Comparison of ENCODE assay signal across 8 cellular contexts in the genomic region with DNA sequence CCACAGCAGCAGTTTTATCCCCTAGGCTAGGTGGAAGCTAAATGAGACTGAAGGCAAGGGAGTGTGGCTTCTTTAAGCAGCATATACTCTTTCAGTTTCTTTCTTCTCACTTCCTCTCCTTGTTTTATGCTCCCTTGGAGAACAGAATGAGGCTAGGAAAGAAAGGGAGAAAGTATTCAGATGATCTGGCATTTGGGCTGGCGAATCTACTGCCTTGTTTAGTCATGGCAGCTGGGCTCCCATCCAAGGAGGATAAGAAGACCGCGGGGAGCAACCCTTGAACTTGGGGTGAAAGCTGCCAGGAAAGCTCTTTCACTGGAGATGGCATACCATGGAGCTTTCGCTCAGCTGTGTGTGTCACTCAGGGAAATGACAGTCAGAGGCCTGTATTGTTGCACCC.
DNase-seq lines count a peak whose midpoint lies in the region; ATAC-seq and TF ChIP-seq lines count a peak whose summit lies in the region.

No MANE protein-coding gene starts in this region.

- intact Hi-C loops in testis (cut with DNase I; ENCODE audit: low total_unique reads): no loop called here

- no peak for TF ChIP-seq CTCF in AG09309 (IDR thresholded peaks at IDR 0.05; ENCODE audit: control insufficient read depth, insufficient read depth, low read depth, low read length, missing control alignments)
- no peak for TF ChIP-seq CTCF in KMS-11 (conservative IDR thresholded peaks at IDR 0.05; ENCODE audit: low read depth, low read length)
- no peak for TF ChIP-seq CTCF in fibroblast of mammary gland (conservative IDR thresholded peaks at IDR 0.05; ENCODE audit: control insufficient read depth, insufficient read depth, low read depth, low read length)
- TF ChIP-seq CTCF in testis (IDR thresholded peaks at IDR 0.05): no peak

- H3K36me3 Mint-ChIP-seq in activated T-cell treated with anti-CD3 and anti-CD28 coated beads, Interleukin-2, amount 50 U/mL, for 72 hours (ENCODE audit: insufficient read depth in 2 of 2): no peaks in the 10 kb centered on the region

- no peak overlapping the region for H3K27ac ChIP-seq in KMS-11
- no peak overlapping the region for H3K27ac ChIP-seq in testis

- H3K4me3 ChIP-seq in AG09309 (ENCODE audit: control insufficient read depth, low read depth, low read length) (no peak overlapping the region), KMS-11 (IDR thresholded peaks at IDR 0.05; ENCODE audit: insufficient read depth, low read depth, low read length) (no peak overlapping the region), fibroblast of mammary gland (ENCODE audit: control insufficient read depth, low read depth, low read length) (no peak overlapping the region), testis (no peak overlapping the region)

- 69 to 75% methylated on average over 4 of the region's 4 CpGs for WGBS in testis, 2 donors

- peaks cover 15% of the 10 kb centered on the region for H3K27me3 Mint-ChIP-seq in activated T-cell treated with anti-CD3 and anti-CD28 coated beads, Interleukin-2, amount 50 U/mL, for 72 hours (ENCODE audit: low read depth)

- DNase-seq in AG09309 (ENCODE audit: low read depth): peak; percentile 10
- peak; percentile 30 for DNase-seq in fibroblast of mammary gland (ENCODE audit: low read depth)
- no peak for DNase-seq in stimulated activated naive CD8-positive, alpha-beta T cell treated with anti-CD3 and anti-CD28 coated beads, Interleukin-15, Interleukin-2, amounts not matched to agents 100 U/mL and 50 U/mL, for 24 hours
- DNase-seq in activated T-cell treated with anti-CD3 and anti-CD28 coated beads, Interleukin-2, amount 50 U/mL, for 72 hours: no peak
- no peak for DNase-seq in NCI-H69 (lab: John Stamatoyannopoulos, UW)
- no peak for DNase-seq in testis

- H3K9me3 Mint-ChIP-seq in activated T-cell treated with anti-CD3 and anti-CD28 coated beads, Interleukin-2, amount 50 U/mL, for 72 hours: no peaks in the 10 kb centered on the region

- H3K79me2 ChIP-seq in KMS-11 (ENCODE audit: insufficient read depth, low read depth): no peaks in the 10 kb centered on the region

- no peak for TF ChIP-seq POLR2A in testis (IDR thresholded peaks at IDR 0.05)

- H3K27me3 ChIP-seq in KMS-11 (ENCODE audit: insufficient read depth, low read depth) (no peaks in the 10 kb centered on the region), testis (no peaks in the 10 kb centered on the region)

- no peak overlapping the region for H3K4me3 Mint-ChIP-seq in activated T-cell treated with anti-CD3 and anti-CD28 coated beads, Interleukin-2, amount 50 U/mL, for 72 hours

- no peak overlapping the region for H3K9ac ChIP-seq in KMS-11

- no peaks in the 10 kb centered on the region for H3K9me3 ChIP-seq in testis

- peak overlapping the region; percentile 38 for H2AFZ ChIP-seq in KMS-11 (ENCODE audit: low read depth)

- H3K36me3 ChIP-seq in KMS-11 (ENCODE audit: insufficient read depth) (no peaks in the 10 kb centered on the region), testis (ENCODE audit: low read depth, missing control alignments) (no peaks in the 10 kb centered on the region)

- H3K27ac Mint-ChIP-seq in activated T-cell treated with anti-CD3 and anti-CD28 coated beads, Interleukin-2, amount 50 U/mL, for 72 hours: no peak overlapping the region

- peak overlapping the region; percentile 14; the same call in 1 of the 2 replicates for H3K4me2 ChIP-seq in KMS-11

- ATAC-seq in GM21390 (IDR thresholded peaks at IDR 0.05; ENCODE audit: unreplicated experiment): peak; percentile 76
- no peak for ATAC-seq in stimulated activated naive CD8-positive, alpha-beta T cell treated with anti-CD3 and anti-CD28 coated beads, Interleukin-15, Interleukin-2, amounts not matched to agents 100 U/mL and 50 U/mL, for 24 hours
- no peak for ATAC-seq in activated T-cell treated with anti-CD3 and anti-CD28 coated beads, Interleukin-2, amount 50 U/mL, for 72 hours (replicated peaks in 1 of 2)

- no peaks in the 10 kb centered on the region for H3K4me1 Mint-ChIP-seq in activated T-cell treated with anti-CD3 and anti-CD28 coated beads, Interleukin-2, amount 50 U/mL, for 72 hours (ENCODE audit: low read depth)

- H4K20me1 ChIP-seq in KMS-11 (ENCODE audit: insufficient read depth): no peaks in the 10 kb centered on the region

- H3K4me1 ChIP-seq in KMS-11 (ENCODE audit: low read depth, poor library complexity, severe bottlenecking): peaks cover 17% of the 10 kb centered on the region
- H3K4me1 ChIP-seq in testis: no peaks in the 10 kb centered on the region

Comparison
In these comparisons a context has a peak if more than half of its experiments do, and no peak if none do; other contexts are left out.
1. DNase-seq: peak in AG09309 (single experiment) and fibroblast of mammary gland (single experiment); none in stimulated activated naive CD8-positive, alpha-beta T cell treated with anti-CD3 and anti-CD28 coated beads, Interleukin-15, Interleukin-2, amounts not matched to agents 100 U/mL and 50 U/mL, for 24 hours (single experiment), activated T-cell treated with anti-CD3 and anti-CD28 coated beads, Interleukin-2, amount 50 U/mL, for 72 hours (0 of 2), NCI-H69 (single experiment) and testis (single experiment).